In the genomic region with DNA sequence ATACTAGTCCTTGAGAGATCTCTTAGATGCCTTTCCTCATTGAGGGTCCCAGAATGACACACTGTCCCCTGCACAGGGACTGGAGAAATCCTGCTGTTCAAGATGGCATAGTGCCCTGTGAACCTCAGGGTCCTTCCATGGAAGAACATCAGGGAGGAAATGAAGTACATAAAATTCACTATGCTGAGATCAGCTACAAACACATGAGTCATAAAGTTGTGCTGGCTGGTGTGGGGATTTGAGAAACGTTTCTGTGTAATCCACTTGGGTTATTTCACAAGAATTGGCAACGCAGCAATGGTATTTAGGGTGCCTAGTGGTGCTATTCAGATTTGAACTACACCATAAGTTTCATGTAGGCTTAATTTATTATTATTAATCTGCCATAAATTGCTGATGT, we compare ENCODE assay signal across 8 cellular contexts.
DNase-seq lines count a peak whose midpoint lies in the region; ATAC-seq and TF ChIP-seq lines count a peak whose summit lies in the region.

No MANE protein-coding gene starts in this region.

- peak; percentile 86 for DNase-seq in ELR (ENCODE audit: low read depth)
- peak; percentile 24 for DNase-seq in SIG-M5 (lab: John Stamatoyannopoulos, UW)
- DNase-seq in fibroblast of pulmonary artery (ENCODE audit: low read depth), result peak; percentile 97
- DNase-seq in renal cortical epithelial cell (ENCODE audit: low read depth), result peak; percentile 97
- DNase-seq in HT-29 (ENCODE audit: low spot score), result no peak
- no peak for DNase-seq in germinal center (ENCODE audit: low spot score)
- no peak for DNase-seq in putamen (ENCODE audit: low spot score)

- ATAC-seq in GM21360 (IDR thresholded peaks at IDR 0.05; ENCODE audit: unreplicated experiment), result no peak

- H3K4me3 ChIP-seq in fibroblast of pulmonary artery (replicated peaks; ENCODE audit: low read depth, low read length), result no peak overlapping the region

- no peak for TF ChIP-seq CTCF in fibroblast of pulmonary artery (IDR thresholded peaks at IDR 0.05; ENCODE audit: low read length, missing control alignments)

Comparison
In these comparisons a context has a peak if more than half of its experiments do, and no peak if none do; other contexts are left out.
1. DNase-seq: peak in ELR (single experiment), SIG-M5 (single experiment), fibroblast of pulmonary artery (single experiment) and renal cortical epithelial cell (single experiment); none in HT-29 (single experiment), germinal center (single experiment) and putamen (single experiment).